Comparison of ENCODE assay signal across 1 cellular context in genomic region chrX:47190445-47191269, GRCh38.
TF ChIP-seq lines count a peak whose summit lies in the region.

No MANE protein-coding gene starts in this region.

TF ChIP-seq in SK-N-SH, 30 proteins besides CTCF, POLR2A, EP300 and RAD21 (continued from another document):
- TF ChIP-seq USF2 (IDR thresholded peaks at IDR 0.05; ENCODE audit: borderline replicate concordance, low read depth, low read length) (no peak), ELF1 (IDR thresholded peaks at IDR 0.05) (peak; percentile 37; the same call in 1 of the 2 replicates), SIN3A (IDR thresholded peaks at IDR 0.05; ENCODE audit: borderline replicate concordance, low read depth, low read length) (peak; percentile 28; the same call in 1 of the 2 replicates), TEAD4 (IDR thresholded peaks at IDR 0.05; ENCODE audit: borderline replicate concordance, insufficient read depth) (no peak), FOXJ3 (CRISPR knock-in tag; IDR thresholded peaks at IDR 0.05) (no peak), TCF12 (IDR thresholded peaks at IDR 0.05) (no peak), YY1 (IDR thresholded peaks at IDR 0.05; ENCODE audit: low read depth) (no peak), CHD2 (IDR thresholded peaks at IDR 0.05; ENCODE audit: low read length, partially characterized antibody) (no peak), SMC3 (IDR thresholded peaks at IDR 0.05; ENCODE audit: low read depth, low read length) (no peak), POLR2AphosphoS5 (IDR thresholded peaks at IDR 0.05; ENCODE audit: low read depth, low read length) (peak; percentile 74; the same call in 1 of the 2 replicates), EZH2phosphoT487 (IDR thresholded peaks at IDR 0.05; ENCODE audit: borderline replicate concordance, low read depth) (no peak), REST (IDR thresholded peaks at IDR 0.05; ENCODE audit: low read depth, low read length) (no peak), MEF2A (IDR thresholded peaks at IDR 0.05; ENCODE audit: borderline replicate concordance, low read depth) (no peak), GABPA (IDR thresholded peaks at IDR 0.05; ENCODE audit: low read depth) (no peak), RCOR1 (IDR thresholded peaks at IDR 0.05; ENCODE audit: low read length) (peak; percentile 25; the same call in 1 of the 2 replicates), GATA2 (CRISPR knock-in tag; IDR thresholded peaks at IDR 0.05) (no peak), FOXM1 (IDR thresholded peaks at IDR 0.05; ENCODE audit: low read depth) (no peak), USF1 (IDR thresholded peaks at IDR 0.05; ENCODE audit: borderline replicate concordance, low read depth) (peak; percentile 69; the same call in 1 of the 2 replicates), PBX3 (IDR thresholded peaks at IDR 0.05) (no peak), ZBTB33 (IDR thresholded peaks at IDR 0.05; ENCODE audit: borderline replicate concordance, low read depth) (no peak), MXI1 (IDR thresholded peaks at IDR 0.05; ENCODE audit: low read depth, low read length) (peak; percentile 95), RXRA (IDR thresholded peaks at IDR 0.05; ENCODE audit: borderline replicate concordance, low read depth) (no peak)
